In genomic region chr2:195543902-195544894, GRCh38 we compare ENCODE assay signal across 8 cellular contexts.
A peak's percentile ranks its signal among the peaks of the same experiment; 100 is the strongest.
DNase-seq lines count a peak whose midpoint lies in the region; ATAC-seq, FAIRE-seq and TF ChIP-seq lines count a peak whose summit lies in the region.

No MANE protein-coding gene starts in this region.

- no peak for TF ChIP-seq POLR2A in GM18505 (IDR thresholded peaks at IDR 0.05; ENCODE audit: borderline replicate concordance, extremely low read depth, insufficient read depth, insufficient read length)

- H4K20me1 ChIP-seq in GM23338 (replicated peaks; ENCODE audit: insufficient read depth), result no peaks in the 10 kb centered on the region

- H2BK5ac ChIP-seq in mesendoderm (ENCODE audit: low read length), result no peak overlapping the region

- WGBS in mesendoderm (ENCODE audit: extremely low coverage, insufficient coverage, low lambda C conversion rate), result no CpG with 5 or more reads among the region's 11 CpGs

- H3K4me3 Mint-ChIP-seq in GM23338, result no peak overlapping the region

- H3K4me2 ChIP-seq in GM23338, result 0 out of 2 replicates have a peak overlapping the region, but pooled peaks have one; percentile 48
- no peak overlapping the region for H3K4me2 ChIP-seq in mesendoderm (ENCODE audit: low read length)

- H3K4me1 ChIP-seq in GM23338 (ENCODE audit: insufficient read depth), result peaks cover 8% of the 10 kb centered on the region
- H3K4me1 ChIP-seq in mesendoderm (ENCODE audit: control insufficient read depth, low read depth, low read length), result no peaks in the 10 kb centered on the region

- H3K4me1 Mint-ChIP-seq in GM23338, result peaks cover 5% of the 10 kb centered on the region; the same call in 2 of the 3 replicates

- H4K5ac ChIP-seq in mesendoderm (ENCODE audit: low read length), result no peak overlapping the region

- H2AFZ ChIP-seq in GM23338, result no peak overlapping the region

- H3K4ac ChIP-seq in mesendoderm (ENCODE audit: low read depth, low read length), result no peak overlapping the region

- DNase-seq in GM23338 (ENCODE audit: low spot score) (no peak), LoVo (ENCODE audit: low spot score) (peak; percentile 76), fibroblast of pulmonary artery (ENCODE audit: low read depth) (peak; percentile 78), mesendoderm (no peak), D721Med (ENCODE audit: insufficient read length, low spot score) (no peak), NCI-H1436 (lab: John Stamatoyannopoulos, UW) (no peak), foreskin melanocyte (no peak)

- no peak overlapping the region for H2AK5ac ChIP-seq in mesendoderm (ENCODE audit: low read length)

- peaks cover 2% of the 10 kb centered on the region for H3K27me3 Mint-ChIP-seq in GM23338 (ENCODE audit: insufficient read depth, low read depth, poor library complexity)

- 0 out of 2 replicates have a peak, but pooled peaks cover 3% of the 10 kb centered on the region for H3K9me2 ChIP-seq in GM23338 (ENCODE audit: insufficient read depth)

- no peak for TF ChIP-seq CTCF in GM23338 (conservative IDR thresholded peaks at IDR 0.05; ENCODE audit: low read depth in 2 of 2)
- TF ChIP-seq CTCF in fibroblast of pulmonary artery (IDR thresholded peaks at IDR 0.05; ENCODE audit: low read length, missing control alignments), result no peak
- no peak for TF ChIP-seq CTCF in D721Med (IDR thresholded peaks at IDR 0.05; ENCODE audit: insufficient read depth, missing control alignments)

- no peak overlapping the region; the same call in 1 of the 2 replicates for H3K27ac Mint-ChIP-seq in GM23338

- no peak overlapping the region for H2BK120ac ChIP-seq in mesendoderm (ENCODE audit: low read depth, low read length)

- ATAC-seq in GM18505 (IDR thresholded peaks at IDR 0.05; ENCODE audit: unreplicated experiment) (peak; percentile 89), GM23338 (no peak)

- peaks cover 13% of the 10 kb centered on the region; the same call in 2 of the 3 replicates for H3K9me3 Mint-ChIP-seq in GM23338

- no peaks in the 10 kb centered on the region for H3K27me3 ChIP-seq in GM23338 (ENCODE audit: insufficient read depth)
- H3K27me3 ChIP-seq in mesendoderm (ENCODE audit: insufficient read depth, low read length, poor library complexity), result no peaks in the 10 kb centered on the region

- H4K8ac ChIP-seq in mesendoderm (ENCODE audit: low read depth, low read length), result no peak overlapping the region

- H3K4me3 ChIP-seq in GM23338 (no peak overlapping the region), fibroblast of pulmonary artery (replicated peaks; ENCODE audit: low read depth, low read length) (no peak overlapping the region), mesendoderm (ENCODE audit: low read length) (no peak overlapping the region)

- no peak overlapping the region for H2BK15ac ChIP-seq in mesendoderm (replicated peaks; ENCODE audit: low read depth)

- no peak overlapping the region for H3K18ac ChIP-seq in mesendoderm (ENCODE audit: low read length)

- no peaks in the 10 kb centered on the region for H3F3A ChIP-seq in GM23338 (replicated peaks; ENCODE audit: low read depth)

- no peaks in the 10 kb centered on the region for H3K79me1 ChIP-seq in mesendoderm (ENCODE audit: low read length)

- H3K36me3 ChIP-seq in GM23338 (ENCODE audit: insufficient read depth) (no peaks in the 10 kb centered on the region), mesendoderm (ENCODE audit: control insufficient read depth, insufficient read depth, low read length) (no peaks in the 10 kb centered on the region)

- no peak overlapping the region for H3K23ac ChIP-seq in mesendoderm (ENCODE audit: low read length)

- H3K36me3 Mint-ChIP-seq in GM23338 (ENCODE audit: low read depth), result peaks cover 6% of the 10 kb centered on the region; the same call in 2 of the 3 replicates

- H3K56ac ChIP-seq in mesendoderm (ENCODE audit: low read length), result no peak overlapping the region

- no peaks in the 10 kb centered on the region for H3K79me2 ChIP-seq in GM23338 (replicated peaks; ENCODE audit: insufficient read depth)
- no peaks in the 10 kb centered on the region for H3K79me2 ChIP-seq in mesendoderm (ENCODE audit: control insufficient read depth, insufficient read depth, low read length)

- no peak overlapping the region for H3K27ac ChIP-seq in GM23338 (ENCODE audit: low read depth)
- no peak overlapping the region for H3K27ac ChIP-seq in mesendoderm (ENCODE audit: low read depth, low read length)

- H3K9ac ChIP-seq in mesendoderm (ENCODE audit: low read length), result no peak overlapping the region

- FAIRE-seq in D721Med (lab: Jason Lieb, UNC), result no peak

TF ChIP-seq in GM23338, 12 proteins besides CTCF, POLR2A, EP300 and RAD21 (continues in another document):
- TF ChIP-seq JUNB (IDR thresholded peaks at IDR 0.05; ENCODE audit: unreplicated experiment) (no peak), EZH2phosphoT487 (IDR thresholded peaks at IDR 0.05; ENCODE audit: unreplicated experiment) (no peak), ZNF462 (CRISPR knock-in tag; IDR thresholded peaks at IDR 0.05) (no peak), STAT1 (IDR thresholded peaks at IDR 0.05; ENCODE audit: unreplicated experiment) (no peak), NANOG (IDR thresholded peaks at IDR 0.05; ENCODE audit: borderline replicate concordance) (no peak), ZNF114 (CRISPR knock-in tag; IDR thresholded peaks at IDR 0.05) (no peak)

Comparison
In these comparisons a context has a peak if more than half of its experiments do, and no peak if none do; other contexts are left out.
1. DNase-seq: peak in LoVo (single experiment) and fibroblast of pulmonary artery (single experiment); none in GM23338 (single experiment), mesendoderm (single experiment), D721Med (single experiment), NCI-H1436 (single experiment) and foreskin melanocyte (single experiment).